Comparison of ENCODE assay signal across 23 cellular contexts in genomic region chr12:116784238-116784612, GRCh38. TPM values are rescaled to one million over a fixed set of nuclear protein-coding genes. Genes with fewer than 3 reads are reported as not detected.
DNase-seq lines count a peak whose midpoint lies in the region; ATAC-seq and TF ChIP-seq lines count a peak whose summit lies in the region.
"Had no signal": no experiment of that assay in that cellular context is flagged by ENCODE, and none has a peak within 500 bp of the region (broad histone marks: within the 10 kb centered on the region; RNA-seq: fewer than 3 reads in every experiment).

No MANE protein-coding gene starts in this region.

- no peaks in the 10 kb centered on the region for H3K9me3 Mint-ChIP-seq in stimulated activated naive CD8-positive, alpha-beta T cell treated with anti-CD3 and anti-CD28 coated beads, Interleukin-15, amount 100 ng/mL, for 72 hours
- no peaks in the 10 kb centered on the region for H3K9me3 Mint-ChIP-seq in WTC11

- H3K4me3 Mint-ChIP-seq in stimulated activated naive CD8-positive, alpha-beta T cell treated with anti-CD3 and anti-CD28 coated beads, Interleukin-15, amount 100 ng/mL, for 72 hours: no peak overlapping the region
- no peak overlapping the region for H3K4me3 Mint-ChIP-seq in WTC11
- H3K4me3 Mint-ChIP-seq: activated naive CD8-positive, alpha-beta T cell had no signal

- H3K27me3 ChIP-seq in MG63: no peaks in the 10 kb centered on the region
- H3K27me3 ChIP-seq in thyroid gland: no peaks in the 10 kb centered on the region
- H3K27me3 ChIP-seq: brain microvascular endothelial cell had no signal

- ATAC-seq in stimulated activated naive CD8-positive, alpha-beta T cell treated with anti-CD3 and anti-CD28 coated beads, Interleukin-15, Interleukin-2, amounts not matched to agents 100 U/mL and 50 U/mL, for 24 hours: peak; percentile 19
- no peak for ATAC-seq in stimulated activated naive CD8-positive, alpha-beta T cell treated with anti-CD3 and anti-CD28 coated beads, Interleukin-15, amount 100 ng/mL, for 72 hours
- ATAC-seq in WTC11 (peak; percentile 71), GM19035 (IDR thresholded peaks at IDR 0.05; ENCODE audit: unreplicated experiment) (no peak), GM19324 (IDR thresholded peaks at IDR 0.05; ENCODE audit: low FRiP score, unreplicated experiment) (no peak)
- ATAC-seq: left colon, mucosa of descending colon, right cardiac atrium had no signal

- H3K27me3 Mint-ChIP-seq in stimulated activated naive CD8-positive, alpha-beta T cell treated with anti-CD3 and anti-CD28 coated beads, Interleukin-15, amount 100 ng/mL, for 72 hours: no peaks in the 10 kb centered on the region
- no peaks in the 10 kb centered on the region for H3K27me3 Mint-ChIP-seq in WTC11 (ENCODE audit: low read depth)
- H3K27me3 Mint-ChIP-seq: activated naive CD8-positive, alpha-beta T cell had no signal

- intact Hi-C loops in thyroid gland (cut with DNase I): no loop called here

- no peak overlapping the region for H3K27ac Mint-ChIP-seq in stimulated activated naive CD8-positive, alpha-beta T cell treated with anti-CD3 and anti-CD28 coated beads, Interleukin-15, amount 100 ng/mL, for 72 hours
- no peak overlapping the region for H3K27ac Mint-ChIP-seq in WTC11
- H3K27ac Mint-ChIP-seq: activated naive CD8-positive, alpha-beta T cell had no signal

- no peaks in the 10 kb centered on the region for H3K4me1 Mint-ChIP-seq in stimulated activated naive CD8-positive, alpha-beta T cell treated with anti-CD3 and anti-CD28 coated beads, Interleukin-15, amount 100 ng/mL, for 72 hours
- H3K4me1 Mint-ChIP-seq in WTC11: no peaks in the 10 kb centered on the region

- H3K4me1 ChIP-seq in thyroid gland: peaks cover 0 to 17% of the 10 kb centered on the region in 2 donors

- H3K27ac ChIP-seq in thyroid gland: no peak overlapping the region
- H3K27ac ChIP-seq: brain microvascular endothelial cell, KMS-11, thoracic aorta had no signal

- CTCF ChIA-PET in WTC11 (lab: Charles Lee): interaction anchor here (1.2 kb wide), 1 partner anchor 98 kb away, joined by 3 read pairs; no protein-coding TSS in a partner anchor

- H3K9me3 ChIP-seq in MG63 (no peaks in the 10 kb centered on the region), thyroid gland (no peaks in the 10 kb centered on the region)
- H3K9me3 ChIP-seq: mucosa of descending colon, thoracic aorta had no signal

- no peak for DNase-seq in stimulated activated naive CD8-positive, alpha-beta T cell treated with anti-CD3 and anti-CD28 coated beads, Interleukin-15, Interleukin-2, amounts not matched to agents 100 U/mL and 50 U/mL, for 24 hours
- DNase-seq in stimulated activated naive CD8-positive, alpha-beta T cell treated with anti-CD3 and anti-CD28 coated beads, Interleukin-15, amount 100 ng/mL, for 72 hours: no peak
- DNase-seq in MG63 (peak; percentile 12), WTC11 (ENCODE audit: low spot score) (no peak), thyroid gland (peak; percentile 7 to 17), NCI-H128 (lab: John Stamatoyannopoulos, UW; ENCODE audit: unreplicated experiment) (no peak)
- DNase-seq: activated CD4-positive, alpha-beta T cell treated with anti-CD3 and anti-CD28 coated beads for 4 hours; activated T-cell treated with anti-CD3 and anti-CD28 coated beads, Interleukin-2, amount 50 U/mL, for 1 hour; AML-193; brain microvascular endothelial cell; hippocampal formation; left colon; mucosa of descending colon; NCI-H1436 treated with DMSO at 0.1 percent for 48 hours; NCI-H524 treated with DMSO at 0.1 percent for 48 hours; nucleus accumbens; right cardiac atrium; stimulated activated CD4-positive, alpha-beta T cell treated with anti-CD3 and anti-CD28 coated beads, Interleukin-1b, Interleukin-23, amount 100 ng/mL, for 48 hours had no signal

- H3K4me3 ChIP-seq in MG63: no peak overlapping the region
- no peak overlapping the region for H3K4me3 ChIP-seq in thyroid gland (replicated peaks in 1 of 3)
- H3K4me3 ChIP-seq: mucosa of descending colon, thoracic aorta had no signal

- TF ChIP-seq CTCF in WTC11 (IDR thresholded peaks at IDR 0.05) (no peak), thyroid gland (IDR thresholded peaks at IDR 0.05) (no peak)

- H3K36me3 Mint-ChIP-seq in WTC11: peaks cover 70% of the 10 kb centered on the region

- 89 to 95% methylated on average over 6 to 7 of the region's 7 CpGs for WGBS in thyroid gland, 2 donors

- TF ChIP-seq POLR2A in thyroid gland (IDR thresholded peaks at IDR 0.05): no peak

- POLR2A ChIA-PET in WTC11 (lab: Charles Lee): no interaction called here

- no peaks in the 10 kb centered on the region for H3K36me3 ChIP-seq in MG63
- no peaks in the 10 kb centered on the region for H3K36me3 ChIP-seq in thyroid gland
- H3K36me3 ChIP-seq: brain microvascular endothelial cell, thoracic aorta had no signal

TF ChIP-seq in WTC11, 78 proteins besides CTCF, POLR2A, EP300 and RAD21:
- TF ChIP-seq SP1 (CRISPR knock-in tag; conservative IDR thresholded peaks at IDR 0.05) (no peak), ZNF317 (CRISPR knock-in tag; IDR thresholded peaks at IDR 0.05; ENCODE audit: borderline replicate concordance, low read depth) (no peak), EMX1 (CRISPR knock-in tag; IDR thresholded peaks at IDR 0.05) (no peak), NFYB (CRISPR knock-in tag; conservative IDR thresholded peaks at IDR 0.05; ENCODE audit: low read depth) (0 out of 2 replicates have a peak, but pooled peaks have one; percentile 32), ZNF281 (CRISPR knock-in tag; IDR thresholded peaks at IDR 0.05) (no peak), USF1 (CRISPR knock-in tag; IDR thresholded peaks at IDR 0.05) (peak; percentile 81), FOXK1 (CRISPR knock-in tag; IDR thresholded peaks at IDR 0.05) (no peak), PRRX2 (CRISPR knock-in tag; IDR thresholded peaks at IDR 0.05) (no peak), STAT6 (CRISPR knock-in tag; conservative IDR thresholded peaks at IDR 0.05; ENCODE audit: low read depth) (no peak), SMAD3 (CRISPR knock-in tag; IDR thresholded peaks at IDR 0.05; ENCODE audit: borderline replicate concordance) (no peak), USF2 (CRISPR knock-in tag; IDR thresholded peaks at IDR 0.05) (peak; percentile 83), ZNF232 (CRISPR knock-in tag; IDR thresholded peaks at IDR 0.05) (no peak)

RNA-seq across cellular contexts. Expression of gene RNFT2, which starts 46.1 kb away (rescaled TPM):
- 1.1 and 1.2 TPM in 2 replicates for total RNA-seq in MG63 (2014; rRNA removed; shearing (Covaris generic); ENCODE audit: low replicate concordance)
- total RNA-seq in WTC11 (2021): 27.7 to 46.8 TPM (median 41.7 TPM) in 3 replicates
- total RNA-seq in thyroid gland: 1 to 10 TPM; 2.3 to 5.0 (median 4.5) TPM

RNA-seq across cellular contexts. Expression of gene SPRING1, which starts 46.4 kb away (rescaled TPM):
- 12.5 and 14.1 TPM in 2 replicates for total RNA-seq in MG63 (2014; rRNA removed; shearing (Covaris generic); ENCODE audit: low replicate concordance)
- total RNA-seq in WTC11 (2021): 42.1 to 46.1 TPM (median 43.7 TPM) in 3 replicates
- total RNA-seq in thyroid gland: 100 to 1,000 TPM in 2 of 4 donors, 10 to 100 TPM in 2; 88.0 to 163 (median 124) TPM

Comparison
In these comparisons a context has a peak if more than half of its experiments do, and no peak if none do; other contexts are left out.
1. ATAC-seq: peak in stimulated activated naive CD8-positive, alpha-beta T cell treated with anti-CD3 and anti-CD28 coated beads, Interleukin-15, Interleukin-2, amounts not matched to agents 100 U/mL and 50 U/mL, for 24 hours (single experiment) and WTC11 (single experiment); none in stimulated activated naive CD8-positive, alpha-beta T cell treated with anti-CD3 and anti-CD28 coated beads, Interleukin-15, amount 100 ng/mL, for 72 hours (single experiment), GM19035 (single experiment) and GM19324 (single experiment).
2. DNase-seq: peak in MG63 (single experiment) and thyroid gland (2 of 2); none in stimulated activated naive CD8-positive, alpha-beta T cell treated with anti-CD3 and anti-CD28 coated beads, Interleukin-15, Interleukin-2, amounts not matched to agents 100 U/mL and 50 U/mL, for 24 hours (single experiment), stimulated activated naive CD8-positive, alpha-beta T cell treated with anti-CD3 and anti-CD28 coated beads, Interleukin-15, amount 100 ng/mL, for 72 hours (0 of 2), WTC11 (single experiment) and NCI-H128 (single experiment).